ENCODE assay signal across 8 cellular contexts in the genomic region with DNA sequence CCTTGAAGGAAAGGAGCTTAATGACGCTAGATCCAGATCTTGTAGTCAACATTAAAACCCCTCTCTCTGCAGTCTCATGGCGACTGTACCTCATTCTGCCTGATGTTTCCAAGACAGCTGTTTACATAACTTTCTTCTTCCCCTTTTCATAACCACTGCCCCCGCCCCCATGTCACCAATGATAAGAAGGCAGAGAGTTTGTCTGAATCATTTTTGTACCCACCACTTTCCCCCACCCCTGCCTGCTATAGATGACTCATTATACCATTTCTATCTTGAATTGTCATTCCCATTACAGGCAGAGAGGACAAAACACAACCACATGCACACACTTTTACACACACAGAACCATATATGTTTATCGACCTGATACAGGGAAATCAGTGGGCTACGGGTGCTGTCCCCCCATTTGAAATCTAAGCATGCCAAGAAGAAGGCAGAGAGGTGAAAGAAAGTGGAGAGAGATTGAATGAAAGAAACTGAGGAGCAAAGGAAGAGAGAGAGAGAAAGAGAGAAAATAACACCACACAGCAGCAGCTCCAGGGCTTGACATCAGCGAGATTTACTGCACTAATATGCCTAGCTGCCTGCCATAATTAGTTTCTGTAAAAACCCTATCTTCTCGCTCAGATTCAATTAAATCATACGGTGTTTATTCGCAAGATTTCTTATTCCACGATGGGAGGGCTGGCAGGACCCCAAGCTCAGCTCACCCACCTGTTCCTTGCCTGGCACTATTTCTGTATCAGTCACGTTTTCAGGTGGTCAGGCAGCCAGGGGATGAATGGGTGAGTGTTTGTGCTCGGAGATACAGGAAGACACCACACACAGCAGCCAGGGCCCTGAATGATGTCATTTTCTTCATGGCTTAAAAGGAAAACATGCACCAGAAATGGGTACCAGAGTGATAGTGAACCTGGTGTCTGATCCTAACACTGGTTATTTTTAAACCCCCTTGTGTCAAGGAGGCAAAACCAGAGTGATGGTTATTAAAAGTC.
DNase-seq lines count a peak whose midpoint lies in the region; ATAC-seq and TF ChIP-seq lines count a peak whose summit lies in the region.

No MANE protein-coding gene starts in this region.

- H3K79me2 ChIP-seq in SU-DHL-6 (ENCODE audit: insufficient read depth, low read length), result no peaks in the 10 kb centered on the region

- H3K27me3 ChIP-seq in heart left ventricle, result no peaks in the 10 kb centered on the region
- no peaks in the 10 kb centered on the region for H3K27me3 ChIP-seq in right atrium auricular region
- H3K27me3 ChIP-seq in SU-DHL-6 (ENCODE audit: low read length), result no peaks in the 10 kb centered on the region
- no peaks in the 10 kb centered on the region for H3K27me3 ChIP-seq in muscle layer of duodenum (ENCODE audit: low read depth, low read length)

- H3K4me2 ChIP-seq in SU-DHL-6 (ENCODE audit: low read depth, low read length, poor library complexity, severe bottlenecking), result peak overlapping the region; percentile 63

- H3K9me3 ChIP-seq in heart left ventricle (no peaks in the 10 kb centered on the region), right atrium auricular region (no peaks in the 10 kb centered on the region), SU-DHL-6 (ENCODE audit: insufficient read depth, low read length) (no peaks in the 10 kb centered on the region), muscle layer of duodenum (ENCODE audit: control insufficient read depth in 1 of 2, low read length in 2 of 2) (no peaks in the 10 kb centered on the region)

- H3K4me3 ChIP-seq in heart left ventricle, result peak overlapping the region in 1 of 12 donors; percentile 15
- H3K4me3 ChIP-seq in right atrium auricular region, result no peak overlapping the region
- peak overlapping the region; percentile 43 for H3K4me3 ChIP-seq in SU-DHL-6 (ENCODE audit: insufficient read depth, low read length, poor library complexity, severe bottlenecking)
- no peak overlapping the region for H3K4me3 ChIP-seq in muscle layer of duodenum (ENCODE audit: low read depth in 1 of 2, low read length in 2 of 2)

- H4K20me1 ChIP-seq in SU-DHL-6 (ENCODE audit: low read depth, low read length), result no peaks in the 10 kb centered on the region

- no peak for TF ChIP-seq POLR2A in heart left ventricle (IDR thresholded peaks at IDR 0.05)

- H2AFZ ChIP-seq in SU-DHL-6 (ENCODE audit: low read depth, low read length, severe bottlenecking), result peak overlapping the region; percentile 74

- H3K4me3 Mint-ChIP-seq in activated naive CD8-positive, alpha-beta T cell treated with anti-CD3 and anti-CD28 coated beads for 36 hours, result peak overlapping the region; percentile 50

- no peaks in the 10 kb centered on the region for H3F3A ChIP-seq in SU-DHL-6 (ENCODE audit: insufficient read depth)

- peak overlapping the region; percentile 40 for H3K9ac ChIP-seq in SU-DHL-6 (ENCODE audit: low read length)

- peak; percentile 27 to 68 (median 50) for ATAC-seq in heart left ventricle
- ATAC-seq in HG03135 (IDR thresholded peaks at IDR 0.05; ENCODE audit: unreplicated experiment), result peak; percentile 82

- H3K27me3 Mint-ChIP-seq in activated naive CD8-positive, alpha-beta T cell treated with anti-CD3 and anti-CD28 coated beads for 36 hours, result no peaks in the 10 kb centered on the region

- H3K27ac ChIP-seq in heart left ventricle, result peak overlapping the region in 1 of 12 donors; percentile 32
- H3K27ac ChIP-seq in right atrium auricular region, result no peak overlapping the region
- H3K27ac ChIP-seq in SU-DHL-6 (ENCODE audit: low read depth, low read length), result peak overlapping the region; percentile 70
- H3K27ac ChIP-seq in muscle layer of duodenum (ENCODE audit: low read length), result peak overlapping the region; percentile 52

- peaks cover 24% of the 10 kb centered on the region for H3K4me1 Mint-ChIP-seq in activated naive CD8-positive, alpha-beta T cell treated with anti-CD3 and anti-CD28 coated beads for 36 hours

- H3K9me2 ChIP-seq in SU-DHL-6 (replicated peaks; ENCODE audit: insufficient read depth, low read length), result no peaks in the 10 kb centered on the region

- H3K36me3 Mint-ChIP-seq in activated naive CD8-positive, alpha-beta T cell treated with anti-CD3 and anti-CD28 coated beads for 36 hours, result no peaks in the 10 kb centered on the region

- intact Hi-C loops in heart left ventricle (cut with DNase I), result no loop called here

- H3K36me3 ChIP-seq in heart left ventricle, result no peaks in the 10 kb centered on the region
- H3K36me3 ChIP-seq in right atrium auricular region, result no peaks in the 10 kb centered on the region
- H3K36me3 ChIP-seq in SU-DHL-6 (ENCODE audit: low read length), result no peaks in the 10 kb centered on the region
- no peaks in the 10 kb centered on the region for H3K36me3 ChIP-seq in muscle layer of duodenum (ENCODE audit: control insufficient read depth in 1 of 2, insufficient read depth in 2 of 2, low read length in 2 of 2)

- DNase-seq in heart left ventricle (peak in 1 of 5 donors; percentile 44), right atrium auricular region (ENCODE audit: low spot score) (no peak), superior temporal gyrus (ENCODE audit: extremely low spot score) (peak; percentile 45), NCI-H526 treated with DMSO at 0.1 percent for 48 hours (lab: John Stamatoyannopoulos, UW) (no peak)
- peak; percentile 75 for DNase-seq in activated naive CD8-positive, alpha-beta T cell treated with anti-CD3 and anti-CD28 coated beads for 36 hours

- H3K9me3 Mint-ChIP-seq in activated naive CD8-positive, alpha-beta T cell treated with anti-CD3 and anti-CD28 coated beads for 36 hours, result no peaks in the 10 kb centered on the region

- TF ChIP-seq CTCF in heart left ventricle (IDR thresholded peaks at IDR 0.05), result no peak
- TF ChIP-seq CTCF in right atrium auricular region (IDR thresholded peaks at IDR 0.05), result no peak
- TF ChIP-seq CTCF in SU-DHL-6 (IDR thresholded peaks at IDR 0.05; ENCODE audit: insufficient read depth, low read length, poor library complexity, severe bottlenecking), result no peak

- 69 to 72% (median 71%) methylated on average over 12 of the region's 12 CpGs for WGBS in heart left ventricle, 4 donors

- peaks cover 0 to 27% (median 3%) of the 10 kb centered on the region in 12 donors for H3K4me1 ChIP-seq in heart left ventricle
- H3K4me1 ChIP-seq in right atrium auricular region, result peaks cover 0 to 6% of the 10 kb centered on the region in 2 donors
- peaks cover 5 to 8% of the 10 kb centered on the region in 2 donors for H3K4me1 ChIP-seq in muscle layer of duodenum (ENCODE audit: control insufficient read depth in 1 of 2, insufficient read depth in 2 of 2, low read length in 2 of 2)

- peak overlapping the region; percentile 90 for H3K27ac Mint-ChIP-seq in activated naive CD8-positive, alpha-beta T cell treated with anti-CD3 and anti-CD28 coated beads for 36 hours

Comparison
In these comparisons a context has a peak if more than half of its experiments do, and no peak if none do; other contexts are left out.
1. DNase-seq: peak in activated naive CD8-positive, alpha-beta T cell treated with anti-CD3 and anti-CD28 coated beads for 36 hours (single experiment) and superior temporal gyrus (single experiment); none in right atrium auricular region (single experiment) and NCI-H526 treated with DMSO at 0.1 percent for 48 hours (single experiment).
2. H3K27ac ChIP-seq: peak in SU-DHL-6 (single experiment) and muscle layer of duodenum (single experiment); none in right atrium auricular region (0 of 2).